Comparison of ENCODE assay signal across 30 cellular contexts in the genomic region with DNA sequence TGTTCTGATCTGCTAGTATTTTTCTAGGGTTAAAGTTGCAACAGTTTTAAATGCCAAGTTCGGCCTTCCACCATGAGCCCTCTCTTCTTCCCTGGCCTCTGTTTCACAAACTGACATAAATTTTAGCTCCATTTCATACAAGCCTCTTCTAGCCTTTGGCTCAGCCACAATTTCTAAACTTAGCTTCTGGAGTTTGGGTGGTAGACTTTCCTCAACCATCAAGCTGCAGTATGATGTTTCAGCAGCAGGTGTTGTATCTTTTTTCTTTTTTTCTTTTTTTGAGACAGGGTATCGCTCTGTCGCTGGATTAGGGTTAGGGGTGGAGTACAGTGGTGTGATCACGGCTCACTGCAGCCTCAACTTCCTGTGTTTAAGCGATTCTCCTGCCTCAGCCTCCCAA.
"Had no signal": no experiment of that assay in that cellular context is flagged by ENCODE, and none has a peak within 500 bp of the region (broad histone marks: within the 10 kb centered on the region; RNA-seq: fewer than 3 reads in every experiment).

No MANE protein-coding gene starts in this region.

- ATAC-seq: activated T-cell treated with anti-CD3 and anti-CD28 coated beads, Interleukin-2, amount 50 U/mL, for 4 hours; K562; Panc1; Right ventricle myocardium inferior; T-cell had no signal

- DNase-seq: activated B cell treated with CpG ODN at 0.5 μM for 24 hours; activated CD4-positive, alpha-beta T cell treated with anti-CD3 and anti-CD28 coated beads for 1 hour; activated CD4-positive, alpha-beta T cell treated with anti-CD3 and anti-CD28 coated beads, Interleukin-2, amount 10 ng/mL, durations not matched to agents 24 days and 14 days; activated CD4-positive, alpha-beta T cell treated with anti-CD3 and anti-CD28 coated beads, Interleukin-2, amount 50 U/mL, for 48 hours; activated CD8-positive, alpha-beta memory T cell treated with anti-CD3 and anti-CD28 coated beads, Interleukin-2, amount 50 U/mL, for 48 hours; activated effector memory CD4-positive, alpha-beta T cell treated with anti-CD3 and anti-CD28 coated beads, Interleukin-2, amount 50 U/mL, for 16 hours; activated naive CD4-positive, alpha-beta T cell treated with Interleukin-2 at 50 U/mL for 16 hours; activated T-cell treated with anti-CD3 and anti-CD28 coated beads, Interleukin-2, amount 50 U/mL, for 4 hours; amygdala; Karpas-422; MM.1S; NCI-H1105; NCI-H1436; NCI-H1694 treated with DMSO at 0.1 percent for 48 hours; NCI-H2029 treated with DMSO at 0.1 percent for 48 hours; NCI-H345; NCI-H510A; NCI-H526 treated with DMSO at 0.1 percent for 48 hours; NCI-H82; NK-92 treated with Interleukin-12 subunit alpha and Interleukin-12 subunit beta, amount 100 ng/mL, for 24 hours; OCI-M1; RPMI8226; T-cell; T-helper 2 cell; T1000 had no signal

- H3K4me3 ChIP-seq: K562, SK-N-MC had no signal

- H3K27ac Mint-ChIP-seq: activated B cell treated with CpG ODN at 0.5 μM for 24 hours; activated CD4-positive, alpha-beta T cell treated with anti-CD3 and anti-CD28 coated beads, Interleukin-2, amount 10 ng/mL, durations not matched to agents 24 days and 14 days; activated naive CD8-positive, alpha-beta T cell; T-cell had no signal

- H3K4me1 Mint-ChIP-seq: activated B cell treated with CpG ODN at 0.5 μM for 24 hours had no signal

- H3K4me3 Mint-ChIP-seq: activated B cell treated with CpG ODN at 0.5 μM for 24 hours; activated CD4-positive, alpha-beta T cell treated with anti-CD3 and anti-CD28 coated beads, Interleukin-2, amount 10 ng/mL, durations not matched to agents 24 days and 14 days; activated naive CD8-positive, alpha-beta T cell; activated T-cell treated with anti-CD3 and anti-CD28 coated beads, Interleukin-2, amount 50 U/mL, for 4 hours; T-cell had no signal

- H3K27ac ChIP-seq: SK-N-MC had no signal

- H3K27me3 Mint-ChIP-seq: activated B cell treated with CpG ODN at 0.5 μM for 24 hours; activated CD4-positive, alpha-beta T cell treated with anti-CD3 and anti-CD28 coated beads, Interleukin-2, amount 10 ng/mL, durations not matched to agents 24 days and 14 days; activated naive CD8-positive, alpha-beta T cell; T-cell had no signal

- H3K9me3 Mint-ChIP-seq: activated B cell treated with CpG ODN at 0.5 μM for 24 hours; activated CD4-positive, alpha-beta T cell treated with anti-CD3 and anti-CD28 coated beads, Interleukin-2, amount 10 ng/mL, durations not matched to agents 24 days and 14 days; activated T-cell treated with anti-CD3 and anti-CD28 coated beads, Interleukin-2, amount 50 U/mL, for 4 hours; T-cell had no signal
